In the genomic region with DNA sequence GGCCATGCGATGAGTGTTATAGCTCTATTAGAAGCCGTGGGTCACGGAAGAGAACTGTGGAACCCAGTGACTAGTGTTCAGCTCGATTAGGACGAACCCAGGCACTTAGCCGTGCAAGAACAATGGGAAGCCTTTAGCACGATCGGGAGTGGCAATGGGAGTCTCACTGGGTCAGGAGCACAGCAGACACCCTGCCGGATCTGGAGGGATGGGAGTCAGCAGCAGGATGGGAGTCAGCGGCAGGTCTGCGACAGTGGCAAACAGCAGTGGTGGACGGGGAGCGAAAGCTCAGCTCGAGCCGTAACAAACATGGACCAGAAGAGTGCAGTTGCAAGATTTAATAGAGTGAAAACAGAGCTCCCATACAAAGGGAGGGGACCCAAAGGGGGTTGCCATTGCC, we compare ENCODE assay signal across 4 cellular contexts. TPM values are rescaled to one million over a fixed set of nuclear protein-coding genes. Genes with fewer than 3 reads are reported as not detected.
"Had no signal": no experiment of that assay in that cellular context is flagged by ENCODE, and none has a peak within 500 bp of the region (broad histone marks: within the 10 kb centered on the region; RNA-seq: fewer than 3 reads in every experiment).

No MANE protein-coding gene starts in this region.

RNA-seq across cellular contexts. Expression of a gene that starts 10.3 kb away (rescaled TPM):
- total RNA-seq: cardiac muscle cell, M059J, PC-3, SJSA1 had no signal

RNA-seq across cellular contexts. Expression of a gene that starts 17.4 kb away (rescaled TPM):
- polyA plus RNA-seq: cardiac muscle cell had no signal

RNA-seq across cellular contexts. Expression of a gene that starts 22.2 kb away (rescaled TPM):
- total RNA-seq: SJSA1 had no signal
